Comparison of ENCODE assay signal across 14 cellular contexts in genomic region chr12:81170072-81170471, GRCh38.
"Had no signal": no experiment of that assay in that cellular context is flagged by ENCODE, and none has a peak within 500 bp of the region (broad histone marks: within the 10 kb centered on the region; RNA-seq: fewer than 3 reads in every experiment).

No MANE protein-coding gene starts in this region.

- DNase-seq: activated CD4-positive, alpha-beta T cell treated with anti-CD3 and anti-CD28 coated beads, Interleukin-2, amount 50 U/mL, for 4 hours; activated CD8-positive, alpha-beta memory T cell treated with anti-CD3 and anti-CD28 coated beads, Interleukin-2, amount 10 ng/mL, durations not matched to agents 7 days and 5 days; activated gamma-delta T cell; activated naive CD8-positive, alpha-beta T cell treated with anti-CD3 and anti-CD28 coated beads for 36 hours; activated T-cell treated with anti-CD3 and anti-CD28 coated beads, Interleukin-2, amount 50 U/mL, for 48 hours; aorta; heart right ventricle; kidney glomerular epithelial cell; naive thymus-derived CD4-positive, alpha-beta T cell; small intestine had no signal

- H3K27ac ChIP-seq: heart right ventricle, neutrophil, right atrium auricular region had no signal

- H3K36me3 ChIP-seq: neutrophil had no signal

- FAIRE-seq: frontal cortex, small intestine had no signal

- H3K27me3 ChIP-seq: heart right ventricle, neutrophil, right atrium auricular region had no signal

- H3K4me1 ChIP-seq: heart right ventricle, right atrium auricular region had no signal

- H3K4me3 ChIP-seq: heart right ventricle, lung, right atrium auricular region had no signal

- ATAC-seq: activated CD8-positive, alpha-beta memory T cell treated with anti-CD3 and anti-CD28 coated beads, Interleukin-2, amount 10 ng/mL, durations not matched to agents 7 days and 5 days; heart right ventricle; naive thymus-derived CD4-positive, alpha-beta T cell had no signal

- H3K9me3 ChIP-seq: neutrophil had no signal
